1 cellular context compared by ENCODE assay signal in genomic region chr2:10357770-10358169, GRCh38.
TF ChIP-seq lines count a peak whose summit lies in the region.

No MANE protein-coding gene starts in this region.

TF ChIP-seq in HepG2, 621 proteins besides CTCF, POLR2A, EP300 and RAD21 (continued from another document):
- 0 out of 2 replicates have a peak, but pooled peaks have one; percentile 16 for TF ChIP-seq ZNF687 (CRISPR knock-in tag; IDR thresholded peaks at IDR 0.05)
- no peak for TF ChIP-seq ZNF33B (CRISPR knock-in tag; IDR thresholded peaks at IDR 0.05)
